26 cellular contexts compared by ENCODE assay signal in the genomic region with DNA sequence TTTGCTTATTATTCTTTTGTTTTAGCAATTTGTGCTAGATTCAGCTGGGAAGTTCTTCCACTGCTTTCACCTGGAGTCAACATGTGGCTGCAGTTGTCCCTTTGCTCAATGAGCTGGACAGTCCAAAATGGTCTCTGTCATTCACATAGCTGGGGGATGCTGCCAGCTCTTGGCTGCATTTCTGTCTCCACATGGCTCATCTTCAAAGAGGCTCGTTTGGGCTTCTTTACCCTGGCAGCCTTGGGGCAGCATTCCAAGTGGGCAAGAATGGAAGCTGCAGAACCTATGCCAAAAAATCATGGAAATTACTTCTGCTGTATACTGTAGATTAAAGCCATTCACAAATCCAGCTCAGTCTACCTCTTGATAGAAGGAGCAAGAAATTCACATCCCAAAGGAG.
"Had no signal": no experiment of that assay in that cellular context is flagged by ENCODE, and none has a peak within 500 bp of the region (broad histone marks: within the 10 kb centered on the region; RNA-seq: fewer than 3 reads in every experiment).

No MANE protein-coding gene starts in this region.

- H3K79me2 ChIP-seq: parathyroid adenoma had no signal

- H3K27ac Mint-ChIP-seq: nephron; neural progenitor cell; progenitor cell of endocrine pancreas; stimulated activated effector memory CD8-positive, alpha-beta T cell treated with anti-CD3 and anti-CD28 coated beads, Interleukin-12 subunit alpha, Interleukin-12 subunit beta, amount 100 ng/mL, for 72 hours; stimulated activated naive B cell treated with anti-CD40 and anti-IgM and Interleukin-4, amounts not matched to agents 10 μg/mL and 1 μg/mL and 100 μg/mL, for 72 hours; stimulated activated naive CD8-positive, alpha-beta T cell treated with anti-CD3 and anti-CD28 coated beads, Interleukin-15, Interleukin-2, amounts not matched to agents 100 ng/mL and 50 ng/mL, for 24 hours had no signal

- H3K4me1 Mint-ChIP-seq: neural progenitor cell; stimulated activated effector memory CD8-positive, alpha-beta T cell treated with anti-CD3 and anti-CD28 coated beads, Interleukin-12 subunit alpha, Interleukin-12 subunit beta, amount 100 ng/mL, for 72 hours; stimulated activated naive B cell treated with anti-CD40 and anti-IgM and Interleukin-4, amounts not matched to agents 10 μg/mL and 1 μg/mL and 100 μg/mL, for 72 hours had no signal

- H3K4me3 ChIP-seq: neural progenitor cell, ovary, psoas muscle, right lobe of liver, sigmoid colon, stomach, thoracic aorta, thyroid gland, tibial nerve, upper lobe of left lung, vagina had no signal

- H3K27me3 ChIP-seq: neural progenitor cell, ovary, right lobe of liver, sigmoid colon, stomach, thyroid gland, tibial nerve, upper lobe of left lung, vagina had no signal

- H2AFZ ChIP-seq: neural progenitor cell, parathyroid adenoma had no signal

- ATAC-seq: psoas muscle; right cardiac atrium; right lobe of liver; stimulated activated effector memory CD8-positive, alpha-beta T cell treated with anti-CD3 and anti-CD28 coated beads, Interleukin-12 subunit alpha, Interleukin-12 subunit beta, amount 100 ng/mL, for 72 hours; stimulated activated naive B cell treated with anti-CD40 and anti-IgM and Interleukin-4, amounts not matched to agents 10 μg/mL and 1 μg/mL and 100 μg/mL, for 72 hours had no signal

- H3K4me1 ChIP-seq: neural progenitor cell, parathyroid adenoma, psoas muscle, right lobe of liver, sigmoid colon, stomach, thyroid gland, tibial nerve, upper lobe of left lung, vagina had no signal

- H3K36me3 Mint-ChIP-seq: stimulated activated effector memory CD8-positive, alpha-beta T cell treated with anti-CD3 and anti-CD28 coated beads, Interleukin-12 subunit alpha, Interleukin-12 subunit beta, amount 100 ng/mL, for 72 hours; stimulated activated naive B cell treated with anti-CD40 and anti-IgM and Interleukin-4, amounts not matched to agents 10 μg/mL and 1 μg/mL and 100 μg/mL, for 72 hours had no signal

- H3K4me2 ChIP-seq: neural progenitor cell had no signal

- H3K9me3 ChIP-seq: ovary, thyroid gland, vagina had no signal

- H3K9ac ChIP-seq: neural progenitor cell, parathyroid adenoma had no signal

- H3K27ac ChIP-seq: neural progenitor cell, ovary, parathyroid adenoma, psoas muscle, right lobe of liver, sigmoid colon, stomach, thoracic aorta, thyroid gland, tibial nerve, upper lobe of left lung, vagina had no signal

- H3K4me3 Mint-ChIP-seq: nephron; neural progenitor cell; stimulated activated effector memory CD8-positive, alpha-beta T cell treated with anti-CD3 and anti-CD28 coated beads, Interleukin-12 subunit alpha, Interleukin-12 subunit beta, amount 100 ng/mL, for 72 hours; stimulated activated naive B cell treated with anti-CD40 and anti-IgM and Interleukin-4, amounts not matched to agents 10 μg/mL and 1 μg/mL and 100 μg/mL, for 72 hours; stimulated activated naive CD8-positive, alpha-beta T cell treated with anti-CD3 and anti-CD28 coated beads, Interleukin-15, Interleukin-2, amounts not matched to agents 100 ng/mL and 50 ng/mL, for 24 hours had no signal

- H3K36me3 ChIP-seq: neural progenitor cell, ovary, right lobe of liver, sigmoid colon, stomach, thoracic aorta, thyroid gland, tibial nerve, upper lobe of left lung, vagina had no signal

- DNase-seq: occipital lobe; ovary; psoas muscle; right cardiac atrium; right lobe of liver; sigmoid colon; small intestine; stimulated activated CD4-positive, alpha-beta T cell treated with anti-CD3 and anti-CD28 coated beads, Interleukin-15, amount 100 ng/mL, for 24 hours; stimulated activated CD4-positive, alpha-beta T cell treated with anti-CD3 and anti-CD28 coated beads, Interleukin-2, amount 100 ng/mL, for 24 hours; stimulated activated CD4-positive, alpha-beta T cell treated with anti-CD3 and anti-CD28 coated beads, Interleukin-2, amount 100 ng/mL, for 48 hours; stimulated activated CD4-positive, alpha-beta T cell treated with anti-CD3 and anti-CD28 coated beads, Interleukin-4, amount 100 ng/mL, for 24 hours; stimulated activated naive B cell treated with anti-CD40 and anti-IgM and Interleukin-4, amounts not matched to agents 10 μg/mL and 1 μg/mL and 100 μg/mL, for 72 hours; stimulated activated naive CD4-positive, alpha-beta T cell treated with Interleukin-2 at 50 U/mL for 16 hours; stomach; thyroid gland; trophoblast cell; upper lobe of left lung had no signal

- H3K27me3 Mint-ChIP-seq: progenitor cell of endocrine pancreas; stimulated activated naive B cell treated with anti-CD40 and anti-IgM and Interleukin-4, amounts not matched to agents 10 μg/mL and 1 μg/mL and 100 μg/mL, for 72 hours had no signal
